Comparison of ENCODE assay signal across 33 cellular contexts in genomic region chr1:227841141-227841540, GRCh38. TPM values are rescaled to one million over a fixed set of nuclear protein-coding genes. Genes with fewer than 3 reads are reported as not detected.
"Had no signal": no experiment of that assay in that cellular context is flagged by ENCODE, and none has a peak within 500 bp of the region (broad histone marks: within the 10 kb centered on the region; RNA-seq: fewer than 3 reads in every experiment).

No MANE protein-coding gene starts in this region.

- DNase-seq: colonic mucosa; effector CD8-positive, alpha-beta T cell; endodermal cell; foreskin fibroblast; gastrocnemius medialis; head of caudate nucleus; islet precursor cell; kidney glomerular epithelial cell; left colon; left ventricle myocardium superior; lower lobe of right lung; natural killer cell; stimulated activated CD4-positive, alpha-beta T cell treated with anti-CD3 and anti-CD28 coated beads, Interleukin-2, amount 100 ng/mL, for 24 hours; stimulated activated CD4-positive, alpha-beta T cell treated with anti-CD3 and anti-CD28 coated beads, Interleukin-4, amount 100 ng/mL, for 24 hours; stimulated activated naive CD4-positive, alpha-beta T cell treated with Interleukin-2 at 50 U/mL for 16 hours; stomach; thyroid gland had no signal

- H3K27ac Mint-ChIP-seq: dendritic cell treated with granulocyte-macrophage colony-stimulating factor and Interleukin-4, amounts not matched to agents 40 ng/mL and 50 ng/mL, for 4 days; endodermal cell; natural killer cell; stimulated activated effector memory CD8-positive, alpha-beta T cell treated with anti-CD3 and anti-CD28 coated beads, Interleukin-12 subunit alpha, Interleukin-12 subunit beta, amount 100 ng/mL, for 72 hours; type B pancreatic cell had no signal

- H3K9me3 ChIP-seq: colonic mucosa, gastrocnemius medialis, lower lobe of right lung, prostate gland, right atrium auricular region, thyroid gland had no signal

- H3K36me3 Mint-ChIP-seq: natural killer cell; stimulated activated effector memory CD8-positive, alpha-beta T cell treated with anti-CD3 and anti-CD28 coated beads, Interleukin-12 subunit alpha, Interleukin-12 subunit beta, amount 100 ng/mL, for 72 hours; type B pancreatic cell had no signal

- H3K4me3 Mint-ChIP-seq: dendritic cell treated with granulocyte-macrophage colony-stimulating factor and Interleukin-4, amounts not matched to agents 40 ng/mL and 50 ng/mL, for 4 days; endodermal cell; natural killer cell; neural crest cell; stimulated activated effector memory CD8-positive, alpha-beta T cell treated with anti-CD3 and anti-CD28 coated beads, Interleukin-12 subunit alpha, Interleukin-12 subunit beta, amount 100 ng/mL, for 72 hours; type B pancreatic cell had no signal

- H3K4me1 Mint-ChIP-seq: endodermal cell; natural killer cell; neural crest cell; stimulated activated effector memory CD8-positive, alpha-beta T cell treated with anti-CD3 and anti-CD28 coated beads, Interleukin-12 subunit alpha, Interleukin-12 subunit beta, amount 100 ng/mL, for 72 hours had no signal

- H3K27me3 Mint-ChIP-seq: dendritic cell treated with granulocyte-macrophage colony-stimulating factor and Interleukin-4, amounts not matched to agents 40 ng/mL and 50 ng/mL, for 4 days had no signal

- ATAC-seq: esophagus mucosa; gastrocnemius medialis; left colon; left ventricle myocardium superior; lower lobe of right lung; natural killer cell; sciatic nerve; stimulated activated effector memory CD8-positive, alpha-beta T cell treated with anti-CD3 and anti-CD28 coated beads, Interleukin-12 subunit alpha, Interleukin-12 subunit beta, amount 100 ng/mL, for 72 hours had no signal

RNA-seq across cellular contexts. Expression of gene PRSS38, which starts 25.7 kb away (rescaled TPM):
- total RNA-seq: chondrocyte, colonic mucosa, endodermal cell, esophagus mucosa, gastrocnemius medialis, glomerular endothelial cell, left colon, left ventricle myocardium superior, lower lobe of right lung, mesenteric fat pad, natural killer cell, neural crest cell, osteocyte, right atrium auricular region, sciatic nerve, skeletal muscle tissue, stomach, subcutaneous adipose tissue, temporal lobe, thyroid gland, urinary bladder had no signal
- polyA plus RNA-seq: stomach, urinary bladder had no signal
